Comparison of ENCODE assay signal across 8 cellular contexts in genomic region chr17:48544356-48545021, GRCh38. TPM values are rescaled to one million over a fixed set of nuclear protein-coding genes. Genes with fewer than 3 reads are reported as not detected.
DNase-seq lines count a peak whose midpoint lies in the region; ATAC-seq and TF ChIP-seq lines count a peak whose summit lies in the region.

No MANE protein-coding gene starts in this region.

- no peaks in the 10 kb centered on the region for H3K9me3 Mint-ChIP-seq in activated T-helper 2 cell treated with anti-CD3 and anti-CD28 coated beads, Interferon-gamma antibody, Interleukin-2, Interleukin-4, amounts not matched to agents 10 μg/mL and 5 μg/mL and 100 μg/mL, durations not matched to agents 14 hours and 24 hours and 36 hours

- ATAC-seq in IMR-90 (ENCODE audit: low read depth) (peak; percentile 53), Right ventricle myocardium superior (ENCODE audit: poor library complexity) (peak; percentile 58), GM19463 (IDR thresholded peaks at IDR 0.05; ENCODE audit: unreplicated experiment) (no peak), HG03469 (IDR thresholded peaks at IDR 0.05; ENCODE audit: unreplicated experiment) (no peak)

- no peaks in the 10 kb centered on the region for H3K36me3 ChIP-seq in BJ (ENCODE audit: control insufficient read depth, insufficient read depth, low read length)
- H3K36me3 ChIP-seq in IMR-90 (ENCODE audit: control insufficient read depth, insufficient read depth, low read length) = peaks cover 24% of the 10 kb centered on the region
- no peaks in the 10 kb centered on the region for H3K36me3 ChIP-seq in prostate gland

- H3K56ac ChIP-seq in IMR-90 (ENCODE audit: extremely low read depth, insufficient read depth, low read length) = peak overlapping the region; percentile 99

- H3K27ac ChIP-seq in IMR-90 (ENCODE audit: insufficient read depth, low read length) (peak overlapping the region; percentile 99), prostate gland (peak overlapping the region; percentile 83 to 87)

- H4K8ac ChIP-seq in IMR-90 (ENCODE audit: low read depth in 2 of 2, low read length in 2 of 2) = peak overlapping the region; percentile 80 to 94; a peak in 3 of 4 replicates

- TF ChIP-seq POLR2A in IMR-90 (IDR thresholded peaks at IDR 0.05; ENCODE audit: low read depth, low read length) (peak; percentile 31; the same call in 1 of the 2 replicates), prostate gland (IDR thresholded peaks at IDR 0.05) (no peak)

- peak overlapping the region; percentile 98 for H3K4ac ChIP-seq in IMR-90 (ENCODE audit: low read depth, low read length)

- H3K9me1 ChIP-seq in IMR-90 (ENCODE audit: insufficient read depth, low read length) = peaks cover 8% of the 10 kb centered on the region

- peaks cover 4 to 34% of the 10 kb centered on the region in 2 experiments; a peak in 2 of 4 replicates for H3K79me1 ChIP-seq in IMR-90 (ENCODE audit: low read depth in 1 of 2, low read length in 2 of 2)

- H3K27me3 ChIP-seq in BJ (ENCODE audit: control insufficient read depth, insufficient read depth, low read length) = peaks cover 16% of the 10 kb centered on the region
- no peaks in the 10 kb centered on the region for H3K27me3 ChIP-seq in IMR-90 (ENCODE audit: control insufficient read depth, insufficient read depth, low read length)
- no peaks in the 10 kb centered on the region for H3K27me3 ChIP-seq in prostate gland (replicated peaks; ENCODE audit: insufficient read depth)

- peaks cover 14% of the 10 kb centered on the region for H3K36me3 Mint-ChIP-seq in activated T-helper 2 cell treated with anti-CD3 and anti-CD28 coated beads, Interferon-gamma antibody, Interleukin-2, Interleukin-4, amounts not matched to agents 10 μg/mL and 5 μg/mL and 100 μg/mL, durations not matched to agents 14 hours and 24 hours and 36 hours (ENCODE audit: low read depth)

- DNase-seq in BJ (ENCODE audit: low read depth) (no peak), IMR-90 (peak; percentile 93), Right ventricle myocardium superior (peak; percentile 91), prostate gland (ENCODE audit: low spot score) (peak; percentile 16), NCI-H526 (lab: John Stamatoyannopoulos, UW) (no peak)
- peak; percentile 29 for DNase-seq in activated T-helper 2 cell treated with anti-CD3 and anti-CD28 coated beads, Interferon-gamma antibody, Interleukin-2, Interleukin-4, amounts not matched to agents 10 μg/mL and 5 μg/mL and 100 μg/mL, durations not matched to agents 14 hours and 24 hours and 36 hours (ENCODE audit: low spot score)

- H3K27ac Mint-ChIP-seq in activated T-helper 2 cell treated with anti-CD3 and anti-CD28 coated beads, Interferon-gamma antibody, Interleukin-2, Interleukin-4, amounts not matched to agents 10 μg/mL and 5 μg/mL and 100 μg/mL, durations not matched to agents 14 hours and 24 hours and 36 hours = peak overlapping the region; percentile 94

- dilution Hi-C loops in IMR-90 (cut with HindIII; ENCODE audit: low sequenced_read_pairs, unreplicated experiment) = no loop called here

- intact Hi-C loops in IMR-90 (cut with micrococcal nuclease) = no loop called here
- intact Hi-C loops in activated T-helper 2 cell treated with anti-CD3 and anti-CD28 coated beads, Interferon-gamma antibody, Interleukin-2, Interleukin-4, amounts not matched to agents 10 μg/mL and 5 μg/mL and 100 μg/mL, durations not matched to agents 14 hours and 24 hours and 36 hours (cut with micrococcal nuclease) = loop anchor here (5.0 kb wide), 1 partner anchor 517 kb away; no protein-coding TSS in a partner anchor
- intact Hi-C loops in Right ventricle myocardium superior (cut with DNase I) = no loop called here
- intact Hi-C loops in prostate gland (cut with DNase I) = no loop called here

- H4K20me1 ChIP-seq in IMR-90 (ENCODE audit: insufficient read depth, low read length) = no peaks in the 10 kb centered on the region

- H2BK5ac ChIP-seq in IMR-90 (ENCODE audit: low read depth, low read length, poor library complexity, severe bottlenecking) = peak overlapping the region; percentile 96

- peaks cover 1% of the 10 kb centered on the region for H3K27me3 Mint-ChIP-seq in activated T-helper 2 cell treated with anti-CD3 and anti-CD28 coated beads, Interferon-gamma antibody, Interleukin-2, Interleukin-4, amounts not matched to agents 10 μg/mL and 5 μg/mL and 100 μg/mL, durations not matched to agents 14 hours and 24 hours and 36 hours (ENCODE audit: low read depth)

- TF ChIP-seq CTCF in BJ (IDR thresholded peaks at IDR 0.05; ENCODE audit: insufficient read depth, low read depth, low read length) = no peak
- TF ChIP-seq CTCF in IMR-90 (conservative IDR thresholded peaks at IDR 0.05; ENCODE audit: low read depth, low read length) = no peak
- TF ChIP-seq CTCF in prostate gland (IDR thresholded peaks at IDR 0.05) = no peak

- no peak overlapping the region for H2AFZ ChIP-seq in IMR-90 (replicated peaks; ENCODE audit: low read length, poor library complexity)

- H2AK5ac ChIP-seq in IMR-90 (ENCODE audit: low read depth, low read length) = peak overlapping the region; percentile 88

- H3K23ac ChIP-seq in IMR-90 (ENCODE audit: low read depth, low read length) = peak overlapping the region; percentile 100

- peak overlapping the region; percentile 84 for H4K5ac ChIP-seq in IMR-90 (ENCODE audit: low read depth, low read length)

- H3K4me3 ChIP-seq in BJ (ENCODE audit: low read depth, low read length) = peak overlapping the region; percentile 50
- H3K4me3 ChIP-seq in IMR-90 (ENCODE audit: insufficient read depth, low read depth, low read length) = peak overlapping the region; percentile 96
- H3K4me3 ChIP-seq in prostate gland = peak overlapping the region; percentile 40 to 41

- H3K4me3 Mint-ChIP-seq in activated T-helper 2 cell treated with anti-CD3 and anti-CD28 coated beads, Interferon-gamma antibody, Interleukin-2, Interleukin-4, amounts not matched to agents 10 μg/mL and 5 μg/mL and 100 μg/mL, durations not matched to agents 14 hours and 24 hours and 36 hours (ENCODE audit: low read depth) = peak overlapping the region; percentile 94

- in situ Hi-C loops in IMR-90 (cut with MboI; ENCODE audit: low sequenced_read_pairs) = loop anchor here (10.0 kb wide), 1 partner anchor 190 kb away; no protein-coding TSS in a partner anchor

- TF ChIP-seq RAD21 in IMR-90 (IDR thresholded peaks at IDR 0.05; ENCODE audit: low read length) = no peak; the same call in 1 of the 2 replicates

- H2BK120ac ChIP-seq in IMR-90 (ENCODE audit: low read depth, low read length) = peak overlapping the region; percentile 91

- H3K4me1 ChIP-seq in IMR-90 (ENCODE audit: control insufficient read depth, insufficient read depth, low read length) (peaks cover 32% of the 10 kb centered on the region), prostate gland (replicated peaks) (no peaks in the 10 kb centered on the region)

- H3K18ac ChIP-seq in IMR-90 (ENCODE audit: low read depth, low read length) = peak overlapping the region; percentile 96

- peak overlapping the region; percentile 99 for H3K14ac ChIP-seq in IMR-90 (replicated peaks; ENCODE audit: low read depth, low read length)

- H2BK15ac ChIP-seq in IMR-90 (ENCODE audit: low read depth, low read length) = peak overlapping the region; percentile 65; the same call in 1 of the 3 replicates

- H3K9me3 ChIP-seq in IMR-90 (ENCODE audit: control insufficient read depth, insufficient read depth, low read length) (no peaks in the 10 kb centered on the region), prostate gland (no peaks in the 10 kb centered on the region)

- BruUV-seq in IMR-90 (replicated peaks; lab: Mats Ljungman, UMichigan) = no TSS peak

- POLR2A ChIA-PET in BJ (lab: Charles Lee) (no interaction called here), IMR-90 (lab: Charles Lee; ENCODE audit: unreplicated experiment) (interaction anchor here (1.0 to 1.7 kb wide), 2 partner anchors 48 to 61 kb away, joined by 3 to 5 read pairs; no protein-coding TSS in a partner anchor)

- WGBS in IMR-90 (ENCODE audit: extremely low coverage in 2 of 2, insufficient read length in 1 of 2), 2 experiments = no CpG with 5 or more reads among the region's 38 CpGs
- WGBS in prostate gland = 9% methylated on average over 37 of the region's 38 CpGs

- H2BK20ac ChIP-seq in IMR-90 (ENCODE audit: low read depth, low read length) = peak overlapping the region; percentile 27; the same call in 1 of the 2 replicates

- peak overlapping the region; percentile 18 for H2AK9ac ChIP-seq in IMR-90 (replicated peaks; ENCODE audit: low read depth, low read length, poor library complexity)

- peak overlapping the region; percentile 100 for H3K9ac ChIP-seq in IMR-90 (ENCODE audit: low read depth, low read length)

- CTCF ChIA-PET in BJ (lab: Yijun Ruan, JAX) (interaction anchor here (0.8 kb wide), 1 partner anchor 52 kb away, joined by 3 read pairs; no protein-coding TSS in a partner anchor), IMR-90 (lab: Yijun Ruan, JAX) (interaction anchor here (0.6 kb wide), 1 partner anchor 144 kb away, joined by 6 read pairs; no protein-coding TSS in a partner anchor)

- peaks cover 43% of the 10 kb centered on the region for H3K4me1 Mint-ChIP-seq in activated T-helper 2 cell treated with anti-CD3 and anti-CD28 coated beads, Interferon-gamma antibody, Interleukin-2, Interleukin-4, amounts not matched to agents 10 μg/mL and 5 μg/mL and 100 μg/mL, durations not matched to agents 14 hours and 24 hours and 36 hours (ENCODE audit: low read depth)

- H3K4me2 ChIP-seq in IMR-90 (ENCODE audit: low read depth, low read length) = peak overlapping the region; percentile 80

- peak overlapping the region; percentile 92 for H4K91ac ChIP-seq in IMR-90 (ENCODE audit: insufficient read depth, low read depth, low read length)

RNA-seq across cellular contexts. Expression of gene HOXB2, which starts 0.4 kb away (rescaled TPM):
- polyA plus RNA-seq in BJ (2011; rRNA removed) = 1.5 and 1.7 TPM in 2 replicates
- 0.67 and 0.85 TPM in 2 replicates for polyA minus RNA-seq in BJ (2011; rRNA and poly(A)+ RNA removed)
- 2.7 and 3.1 TPM in 2 replicates for total RNA-seq in IMR-90 (2012; rRNA removed)
- polyA plus RNA-seq in IMR-90 (2012; rRNA removed) = 29.9 and 33.8 TPM in 2 replicates
- polyA plus RNA-seq in IMR-90 (2012; cell fraction: cytosol; rRNA removed) = 31.5 and 50.7 TPM in 2 replicates
- 69.3 and 123 TPM in 2 replicates for polyA plus RNA-seq in IMR-90 (2012; cell fraction: nucleus; rRNA removed; ENCODE audit: low replicate concordance)
- total RNA-seq in activated T-helper 2 cell treated with anti-CD3 and anti-CD28 coated beads, Interferon-gamma antibody, Interleukin-2, Interleukin-4, amounts not matched to agents 10 μg/mL and 5 μg/mL and 100 μg/mL, durations not matched to agents 14 hours and 24 hours and 36 hours = 22.2 and 23.9 TPM in 2 replicates
- 2.7 TPM for total RNA-seq in Right ventricle myocardium superior
- total RNA-seq in prostate gland = 1 to 10 TPM; 4.1 to 9.5 TPM

RNA-seq across cellular contexts. Expression of gene HOXB1, which starts 13.7 kb away (rescaled TPM):
- polyA plus RNA-seq in BJ (2011; rRNA removed) (not detected in 2 replicates), IMR-90 (2012; rRNA removed) (not detected in 2 replicates)
- not detected in 2 replicates for polyA minus RNA-seq in BJ (2011; rRNA and poly(A)+ RNA removed)
- total RNA-seq in IMR-90 (2012; rRNA removed) (not detected in 2 replicates), Right ventricle myocardium superior (not detected), prostate gland (not detected)
- polyA plus RNA-seq in IMR-90 (2012; cell fraction: cytosol; rRNA removed) = not detected in 2 replicates
- polyA plus RNA-seq in IMR-90 (2012; cell fraction: nucleus; rRNA removed; ENCODE audit: low replicate concordance) = 0.05 TPM in 1 of 2 replicates, not detected in the other
- total RNA-seq in activated T-helper 2 cell treated with anti-CD3 and anti-CD28 coated beads, Interferon-gamma antibody, Interleukin-2, Interleukin-4, amounts not matched to agents 10 μg/mL and 5 μg/mL and 100 μg/mL, durations not matched to agents 14 hours and 24 hours and 36 hours = not detected in 2 replicates

RNA-seq across cellular contexts. Expression of gene HOXB4, which starts 33.7 kb away (rescaled TPM):
- polyA plus RNA-seq in BJ (2011; rRNA removed) (not detected in 2 replicates), IMR-90 (2012; rRNA removed) (7.8 and 8.5 TPM in 2 replicates)
- not detected in 2 replicates for polyA minus RNA-seq in BJ (2011; rRNA and poly(A)+ RNA removed)
- total RNA-seq in IMR-90 (2012; rRNA removed) (1.9 and 2.0 TPM in 2 replicates), Right ventricle myocardium superior (0.75 TPM), prostate gland (1 to 10 TPM in 1 of 2 donors, under 1 TPM in 1; 0.41 to 1.1 TPM)
- 2.2 and 4.1 TPM in 2 replicates for polyA plus RNA-seq in IMR-90 (2012; cell fraction: cytosol; rRNA removed)
- 17.8 and 38.5 TPM in 2 replicates for polyA plus RNA-seq in IMR-90 (2012; cell fraction: nucleus; rRNA removed; ENCODE audit: low replicate concordance)
- total RNA-seq in activated T-helper 2 cell treated with anti-CD3 and anti-CD28 coated beads, Interferon-gamma antibody, Interleukin-2, Interleukin-4, amounts not matched to agents 10 μg/mL and 5 μg/mL and 100 μg/mL, durations not matched to agents 14 hours and 24 hours and 36 hours = 3.0 and 3.3 TPM in 2 replicates

RNA-seq across cellular contexts. Expression of gene HOXB3, which starts 45.6 kb away (rescaled TPM):
- not detected in 2 replicates for polyA plus RNA-seq in BJ (2011; rRNA removed)
- polyA minus RNA-seq in BJ (2011; rRNA and poly(A)+ RNA removed) = not detected in 2 replicates
- total RNA-seq in IMR-90 (2012; rRNA removed) = 6.3 and 8.6 TPM in 2 replicates
- 59.6 and 76.4 TPM in 2 replicates for polyA plus RNA-seq in IMR-90 (2012; rRNA removed)
- 31.9 and 71.7 TPM in 2 replicates for polyA plus RNA-seq in IMR-90 (2012; cell fraction: cytosol; rRNA removed)
- polyA plus RNA-seq in IMR-90 (2012; cell fraction: nucleus; rRNA removed; ENCODE audit: low replicate concordance) = 383 and 595 TPM in 2 replicates
- total RNA-seq in activated T-helper 2 cell treated with anti-CD3 and anti-CD28 coated beads, Interferon-gamma antibody, Interleukin-2, Interleukin-4, amounts not matched to agents 10 μg/mL and 5 μg/mL and 100 μg/mL, durations not matched to agents 14 hours and 24 hours and 36 hours = 3.8 and 4.6 TPM in 2 replicates
- 1.6 TPM for total RNA-seq in Right ventricle myocardium superior
- 10 to 100 TPM in 1 of 2 donors, 1 to 10 TPM in 1; 7.8 to 11.4 TPM for total RNA-seq in prostate gland

RNA-seq across cellular contexts. Expression of gene HOXB5, which starts 49.1 kb away (rescaled TPM):
- polyA plus RNA-seq in BJ (2011; rRNA removed) (not detected in 2 replicates), IMR-90 (2012; rRNA removed) (18.0 and 18.1 TPM in 2 replicates)
- not detected in 2 replicates for polyA minus RNA-seq in BJ (2011; rRNA and poly(A)+ RNA removed)
- total RNA-seq in IMR-90 (2012; rRNA removed) (0.54 and 0.56 TPM in 2 replicates), Right ventricle myocardium superior (0.13 TPM), prostate gland (1 to 10 TPM in 1 of 2 donors, under 1 TPM in 1; 0.36 to 1.1 TPM)
- polyA plus RNA-seq in IMR-90 (2012; cell fraction: cytosol; rRNA removed) = 19.7 and 32.7 TPM in 2 replicates
- polyA plus RNA-seq in IMR-90 (2012; cell fraction: nucleus; rRNA removed; ENCODE audit: low replicate concordance) = 13.4 and 16.5 TPM in 2 replicates
- total RNA-seq in activated T-helper 2 cell treated with anti-CD3 and anti-CD28 coated beads, Interferon-gamma antibody, Interleukin-2, Interleukin-4, amounts not matched to agents 10 μg/mL and 5 μg/mL and 100 μg/mL, durations not matched to agents 14 hours and 24 hours and 36 hours = not detected in 2 replicates

Comparison
In these comparisons a context has a peak if more than half of its experiments do, and no peak if none do; other contexts are left out.
1. DNase-seq: peak in IMR-90 (single experiment), activated T-helper 2 cell treated with anti-CD3 and anti-CD28 coated beads, Interferon-gamma antibody, Interleukin-2, Interleukin-4, amounts not matched to agents 10 μg/mL and 5 μg/mL and 100 μg/mL, durations not matched to agents 14 hours and 24 hours and 36 hours (single experiment), Right ventricle myocardium superior (single experiment) and prostate gland (single experiment); none in BJ (single experiment) and NCI-H526 (0 of 2).
2. H3K4me3 ChIP-seq: peak in every context shown above with its lines; median percentile 96 in IMR-90; 50 in BJ; 40 in prostate gland.
3. ATAC-seq: peak in IMR-90 (single experiment) and Right ventricle myocardium superior (single experiment); none in GM19463 (single experiment) and HG03469 (single experiment).